ENCODE assay signal across 8 cellular contexts in the genomic region with DNA sequence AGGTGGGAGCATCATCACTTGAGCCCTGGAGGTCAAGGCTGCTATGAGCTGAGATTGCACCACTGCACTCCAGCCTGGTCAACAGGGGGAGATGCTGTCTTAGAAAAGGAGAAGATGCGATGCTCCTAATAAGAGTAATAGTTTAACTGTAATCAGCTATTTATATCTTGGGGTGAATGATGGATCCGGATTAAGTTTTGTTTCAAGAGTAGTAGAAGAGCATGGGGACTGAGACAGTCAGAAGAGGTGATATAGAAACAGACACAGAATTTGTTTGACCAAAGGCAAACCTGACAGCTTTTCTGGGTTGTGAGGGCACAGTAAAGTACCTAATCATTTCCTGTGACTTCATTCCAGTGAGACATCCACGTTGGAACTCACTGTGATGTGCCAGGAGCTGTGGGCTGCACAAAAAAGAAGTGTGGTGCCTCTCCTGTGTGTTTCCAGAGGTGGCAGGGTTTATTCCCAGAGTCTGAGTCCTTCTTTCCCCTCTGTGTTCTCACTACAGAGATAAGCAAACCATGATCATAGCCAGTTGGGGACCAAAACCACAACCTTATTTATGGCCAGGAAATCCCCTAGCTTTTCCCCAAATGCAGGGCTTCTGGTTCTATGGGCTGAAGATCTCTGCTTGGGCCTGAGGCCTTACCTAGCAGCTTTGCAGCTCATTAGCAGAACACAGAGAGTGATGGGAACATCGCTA.
DNase-seq lines count a peak whose midpoint lies in the region; ATAC-seq and TF ChIP-seq lines count a peak whose summit lies in the region.

No MANE protein-coding gene starts in this region.

- CTCF ChIA-PET in RWPE1 (lab: Yijun Ruan, JAX), result interaction anchor here (0.5 kb wide), 1 partner anchor 349 kb away, joined by 3 read pairs; no protein-coding TSS in a partner anchor

- H3K27ac ChIP-seq in RWPE1, result no peak overlapping the region

- no peak overlapping the region for H3K4me3 Mint-ChIP-seq in effector memory CD8-positive, alpha-beta T cell

- peaks cover 10% of the 10 kb centered on the region in 2 donors for H3K4me1 Mint-ChIP-seq in effector memory CD8-positive, alpha-beta T cell (ENCODE audit: low read depth in 2 of 2)

- TF ChIP-seq CTCF in GM12865 (IDR thresholded peaks at IDR 0.05; ENCODE audit: insufficient read depth, low read depth, low read length, missing control alignments), result peak; percentile 63
- TF ChIP-seq CTCF in GM20000 (IDR thresholded peaks at IDR 0.05; ENCODE audit: extremely low read depth, missing control alignments), result peak; percentile 43
- peak; percentile 48 for TF ChIP-seq CTCF in astrocyte of the spinal cord (IDR thresholded peaks at IDR 0.05; ENCODE audit: low read depth, low read length)
- TF ChIP-seq CTCF in RWPE1 (conservative IDR thresholded peaks at IDR 0.05; ENCODE audit: low read depth), result no peak

- peak; percentile 54 for ATAC-seq in HG03520 (IDR thresholded peaks at IDR 0.05; ENCODE audit: unreplicated experiment)
- no peak for ATAC-seq in effector memory CD8-positive, alpha-beta T cell (replicated peaks)

- in situ Hi-C loops in astrocyte of the spinal cord (cut with HindIII; ENCODE audit: low sequenced_read_pairs), result no loop called here

- DNase-seq in GM12865 (ENCODE audit: low read depth) (peak; percentile 74), GM20000 (ENCODE audit: low spot score) (peak; percentile 46), astrocyte of the spinal cord (ENCODE audit: low read depth, low spot score) (peak; percentile 29), RWPE1 (ENCODE audit: low spot score) (no peak), NCI-H2171 (lab: John Stamatoyannopoulos, UW) (no peak)
- no peak for DNase-seq in stimulated activated CD4-positive, alpha-beta T cell treated with anti-CD3 and anti-CD28 coated beads, Interleukin-4, amount 100 ng/mL, for 1 hour
- no peak for DNase-seq in effector memory CD8-positive, alpha-beta T cell

- peak overlapping the region in 1 of 2 donors; percentile 24 for H3K27ac Mint-ChIP-seq in effector memory CD8-positive, alpha-beta T cell

- H3K4me3 ChIP-seq in GM12865 (ENCODE audit: low read depth, low read length) (no peak overlapping the region), astrocyte of the spinal cord (ENCODE audit: low read depth, low read length) (no peak overlapping the region)

- POLR2A ChIA-PET in RWPE1 (lab: Yijun Ruan, JAX; ENCODE audit: low non-redundant PET), result no interaction called here

- no peaks in the 10 kb centered on the region for H3K36me3 Mint-ChIP-seq in effector memory CD8-positive, alpha-beta T cell (ENCODE audit: insufficient read depth)

- no peaks in the 10 kb centered on the region for H3K27me3 Mint-ChIP-seq in effector memory CD8-positive, alpha-beta T cell

- no peaks in the 10 kb centered on the region for H3K9me3 Mint-ChIP-seq in effector memory CD8-positive, alpha-beta T cell

Comparison
In these comparisons a context has a peak if more than half of its experiments do, and no peak if none do; other contexts are left out.
1. DNase-seq: peak in GM12865 (single experiment), GM20000 (single experiment) and astrocyte of the spinal cord (single experiment); none in RWPE1 (single experiment), stimulated activated CD4-positive, alpha-beta T cell treated with anti-CD3 and anti-CD28 coated beads, Interleukin-4, amount 100 ng/mL, for 1 hour (single experiment), effector memory CD8-positive, alpha-beta T cell (0 of 3) and NCI-H2171 (single experiment).